In the genomic region with DNA sequence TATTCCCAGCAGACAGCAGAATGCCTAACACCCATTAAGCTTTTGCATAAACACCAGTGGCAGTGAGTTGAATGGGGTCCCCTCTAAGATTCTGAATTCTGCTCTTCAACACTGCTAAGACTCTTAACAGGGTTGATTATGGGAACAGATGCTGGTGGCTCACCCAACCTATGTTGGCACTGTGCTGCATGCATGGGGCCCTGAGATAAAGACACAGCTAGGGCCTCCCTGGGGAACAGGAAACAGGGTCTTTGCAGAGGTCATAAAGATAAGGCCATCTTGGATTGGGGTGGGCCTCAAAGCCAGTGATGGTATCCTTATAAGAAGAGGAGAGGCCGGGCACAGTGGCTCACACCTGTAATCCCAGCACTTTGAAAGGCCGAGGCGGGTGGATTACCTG, we compare ENCODE assay signal across 1 cellular context.
TF ChIP-seq lines count a peak whose summit lies in the region.

No MANE protein-coding gene starts in this region.

TF ChIP-seq in K562, 482 proteins besides CTCF, POLR2A, EP300 and RAD21 (continued from another document and continues in another):
- TF ChIP-seq, protein P1, sequence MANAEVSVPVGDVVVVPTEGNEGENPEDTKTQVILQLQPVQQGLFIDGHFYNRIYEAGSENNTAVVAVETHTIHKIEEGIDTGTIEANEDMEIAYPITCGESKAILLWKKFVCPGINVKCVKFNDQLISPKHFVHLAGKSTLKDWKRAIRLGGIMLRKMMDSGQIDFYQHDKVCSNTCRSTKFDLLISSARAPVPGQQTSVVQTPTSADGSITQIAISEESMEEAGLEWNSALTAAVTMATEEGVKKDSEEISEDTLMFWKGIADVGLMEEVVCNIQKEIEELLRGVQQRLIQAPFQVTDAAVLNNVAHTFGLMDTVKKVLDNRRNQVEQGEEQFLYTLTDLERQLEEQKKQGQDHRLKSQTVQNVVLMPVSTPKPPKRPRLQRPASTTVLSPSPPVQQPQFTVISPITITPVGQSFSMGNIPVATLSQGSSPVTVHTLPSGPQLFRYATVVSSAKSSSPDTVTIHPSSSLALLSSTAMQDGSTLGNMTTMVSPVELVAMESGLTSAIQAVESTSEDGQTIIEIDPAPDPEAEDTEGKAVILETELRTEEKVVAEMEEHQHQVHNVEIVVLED (CRISPR knock-in tag; IDR thresholded peaks at IDR 0.05): no peak
- TF ChIP-seq SIX5 (IDR thresholded peaks at IDR 0.05; ENCODE audit: borderline replicate concordance in 1 of 2, insufficient read depth in 1 of 2, low read depth in 1 of 2, low read length in 2 of 2) (no peak), ZNF316 (IDR thresholded peaks at IDR 0.05) (no peak), NCOA4 (IDR thresholded peaks at IDR 0.05; ENCODE audit: partially characterized antibody) (no peak), MYC (IDR thresholded peaks at IDR 0.05; ENCODE audit: low read depth, low read length) (no peak), MYC (CRISPR knock-in tag; IDR thresholded peaks at IDR 0.05; ENCODE audit: borderline replicate concordance, low read depth) (no peak), BHLHE40 (IDR thresholded peaks at IDR 0.05; ENCODE audit: low read length) (no peak), NFRKB (IDR thresholded peaks at IDR 0.05; ENCODE audit: low read depth) (no peak), RBM22 (IDR thresholded peaks at IDR 0.05; ENCODE audit: low read depth, low read length, poor library complexity, severe bottlenecking) (no peak), NUFIP1 (IDR thresholded peaks at IDR 0.05; ENCODE audit: partially characterized antibody) (no peak), SNIP1 (IDR thresholded peaks at IDR 0.05; ENCODE audit: low read depth) (no peak), BRF1 (IDR thresholded peaks at IDR 0.05; ENCODE audit: borderline replicate concordance, extremely low read depth, insufficient read length) (no peak), CBX8 (IDR thresholded peaks at IDR 0.05; ENCODE audit: borderline replicate concordance, extremely low read depth, low read depth, low read length, poor library complexity, severe bottlenecking) (no peak), SMARCE1 (IDR thresholded peaks at IDR 0.05) (peak; percentile 17; the same call in 1 of the 2 replicates), MAFG (tag; conservative IDR thresholded peaks at IDR 0.05) (no peak)
- TF ChIP-seq, protein P2, sequence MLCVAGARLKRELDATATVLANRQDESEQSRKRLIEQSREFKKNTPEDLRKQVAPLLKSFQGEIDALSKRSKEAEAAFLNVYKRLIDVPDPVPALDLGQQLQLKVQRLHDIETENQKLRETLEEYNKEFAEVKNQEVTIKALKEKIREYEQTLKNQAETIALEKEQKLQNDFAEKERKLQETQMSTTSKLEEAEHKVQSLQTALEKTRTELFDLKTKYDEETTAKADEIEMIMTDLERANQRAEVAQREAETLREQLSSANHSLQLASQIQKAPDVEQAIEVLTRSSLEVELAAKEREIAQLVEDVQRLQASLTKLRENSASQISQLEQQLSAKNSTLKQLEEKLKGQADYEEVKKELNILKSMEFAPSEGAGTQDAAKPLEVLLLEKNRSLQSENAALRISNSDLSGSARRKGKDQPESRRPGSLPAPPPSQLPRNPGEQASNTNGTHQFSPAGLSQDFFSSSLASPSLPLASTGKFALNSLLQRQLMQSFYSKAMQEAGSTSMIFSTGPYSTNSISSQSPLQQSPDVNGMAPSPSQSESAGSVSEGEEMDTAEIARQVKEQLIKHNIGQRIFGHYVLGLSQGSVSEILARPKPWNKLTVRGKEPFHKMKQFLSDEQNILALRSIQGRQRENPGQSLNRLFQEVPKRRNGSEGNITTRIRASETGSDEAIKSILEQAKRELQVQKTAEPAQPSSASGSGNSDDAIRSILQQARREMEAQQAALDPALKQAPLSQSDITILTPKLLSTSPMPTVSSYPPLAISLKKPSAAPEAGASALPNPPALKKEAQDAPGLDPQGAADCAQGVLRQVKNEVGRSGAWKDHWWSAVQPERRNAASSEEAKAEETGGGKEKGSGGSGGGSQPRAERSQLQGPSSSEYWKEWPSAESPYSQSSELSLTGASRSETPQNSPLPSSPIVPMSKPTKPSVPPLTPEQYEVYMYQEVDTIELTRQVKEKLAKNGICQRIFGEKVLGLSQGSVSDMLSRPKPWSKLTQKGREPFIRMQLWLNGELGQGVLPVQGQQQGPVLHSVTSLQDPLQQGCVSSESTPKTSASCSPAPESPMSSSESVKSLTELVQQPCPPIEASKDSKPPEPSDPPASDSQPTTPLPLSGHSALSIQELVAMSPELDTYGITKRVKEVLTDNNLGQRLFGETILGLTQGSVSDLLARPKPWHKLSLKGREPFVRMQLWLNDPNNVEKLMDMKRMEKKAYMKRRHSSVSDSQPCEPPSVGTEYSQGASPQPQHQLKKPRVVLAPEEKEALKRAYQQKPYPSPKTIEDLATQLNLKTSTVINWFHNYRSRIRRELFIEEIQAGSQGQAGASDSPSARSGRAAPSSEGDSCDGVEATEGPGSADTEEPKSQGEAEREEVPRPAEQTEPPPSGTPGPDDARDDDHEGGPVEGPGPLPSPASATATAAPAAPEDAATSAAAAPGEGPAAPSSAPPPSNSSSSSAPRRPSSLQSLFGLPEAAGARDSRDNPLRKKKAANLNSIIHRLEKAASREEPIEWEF (CRISPR knock-in tag; IDR thresholded peaks at IDR 0.05): no peak
- TF ChIP-seq, protein P3, sequence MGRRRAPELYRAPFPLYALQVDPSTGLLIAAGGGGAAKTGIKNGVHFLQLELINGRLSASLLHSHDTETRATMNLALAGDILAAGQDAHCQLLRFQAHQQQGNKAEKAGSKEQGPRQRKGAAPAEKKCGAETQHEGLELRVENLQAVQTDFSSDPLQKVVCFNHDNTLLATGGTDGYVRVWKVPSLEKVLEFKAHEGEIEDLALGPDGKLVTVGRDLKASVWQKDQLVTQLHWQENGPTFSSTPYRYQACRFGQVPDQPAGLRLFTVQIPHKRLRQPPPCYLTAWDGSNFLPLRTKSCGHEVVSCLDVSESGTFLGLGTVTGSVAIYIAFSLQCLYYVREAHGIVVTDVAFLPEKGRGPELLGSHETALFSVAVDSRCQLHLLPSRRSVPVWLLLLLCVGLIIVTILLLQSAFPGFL (CRISPR knock-in tag; IDR thresholded peaks at IDR 0.05): no peak
- TF ChIP-seq, protein P4, sequence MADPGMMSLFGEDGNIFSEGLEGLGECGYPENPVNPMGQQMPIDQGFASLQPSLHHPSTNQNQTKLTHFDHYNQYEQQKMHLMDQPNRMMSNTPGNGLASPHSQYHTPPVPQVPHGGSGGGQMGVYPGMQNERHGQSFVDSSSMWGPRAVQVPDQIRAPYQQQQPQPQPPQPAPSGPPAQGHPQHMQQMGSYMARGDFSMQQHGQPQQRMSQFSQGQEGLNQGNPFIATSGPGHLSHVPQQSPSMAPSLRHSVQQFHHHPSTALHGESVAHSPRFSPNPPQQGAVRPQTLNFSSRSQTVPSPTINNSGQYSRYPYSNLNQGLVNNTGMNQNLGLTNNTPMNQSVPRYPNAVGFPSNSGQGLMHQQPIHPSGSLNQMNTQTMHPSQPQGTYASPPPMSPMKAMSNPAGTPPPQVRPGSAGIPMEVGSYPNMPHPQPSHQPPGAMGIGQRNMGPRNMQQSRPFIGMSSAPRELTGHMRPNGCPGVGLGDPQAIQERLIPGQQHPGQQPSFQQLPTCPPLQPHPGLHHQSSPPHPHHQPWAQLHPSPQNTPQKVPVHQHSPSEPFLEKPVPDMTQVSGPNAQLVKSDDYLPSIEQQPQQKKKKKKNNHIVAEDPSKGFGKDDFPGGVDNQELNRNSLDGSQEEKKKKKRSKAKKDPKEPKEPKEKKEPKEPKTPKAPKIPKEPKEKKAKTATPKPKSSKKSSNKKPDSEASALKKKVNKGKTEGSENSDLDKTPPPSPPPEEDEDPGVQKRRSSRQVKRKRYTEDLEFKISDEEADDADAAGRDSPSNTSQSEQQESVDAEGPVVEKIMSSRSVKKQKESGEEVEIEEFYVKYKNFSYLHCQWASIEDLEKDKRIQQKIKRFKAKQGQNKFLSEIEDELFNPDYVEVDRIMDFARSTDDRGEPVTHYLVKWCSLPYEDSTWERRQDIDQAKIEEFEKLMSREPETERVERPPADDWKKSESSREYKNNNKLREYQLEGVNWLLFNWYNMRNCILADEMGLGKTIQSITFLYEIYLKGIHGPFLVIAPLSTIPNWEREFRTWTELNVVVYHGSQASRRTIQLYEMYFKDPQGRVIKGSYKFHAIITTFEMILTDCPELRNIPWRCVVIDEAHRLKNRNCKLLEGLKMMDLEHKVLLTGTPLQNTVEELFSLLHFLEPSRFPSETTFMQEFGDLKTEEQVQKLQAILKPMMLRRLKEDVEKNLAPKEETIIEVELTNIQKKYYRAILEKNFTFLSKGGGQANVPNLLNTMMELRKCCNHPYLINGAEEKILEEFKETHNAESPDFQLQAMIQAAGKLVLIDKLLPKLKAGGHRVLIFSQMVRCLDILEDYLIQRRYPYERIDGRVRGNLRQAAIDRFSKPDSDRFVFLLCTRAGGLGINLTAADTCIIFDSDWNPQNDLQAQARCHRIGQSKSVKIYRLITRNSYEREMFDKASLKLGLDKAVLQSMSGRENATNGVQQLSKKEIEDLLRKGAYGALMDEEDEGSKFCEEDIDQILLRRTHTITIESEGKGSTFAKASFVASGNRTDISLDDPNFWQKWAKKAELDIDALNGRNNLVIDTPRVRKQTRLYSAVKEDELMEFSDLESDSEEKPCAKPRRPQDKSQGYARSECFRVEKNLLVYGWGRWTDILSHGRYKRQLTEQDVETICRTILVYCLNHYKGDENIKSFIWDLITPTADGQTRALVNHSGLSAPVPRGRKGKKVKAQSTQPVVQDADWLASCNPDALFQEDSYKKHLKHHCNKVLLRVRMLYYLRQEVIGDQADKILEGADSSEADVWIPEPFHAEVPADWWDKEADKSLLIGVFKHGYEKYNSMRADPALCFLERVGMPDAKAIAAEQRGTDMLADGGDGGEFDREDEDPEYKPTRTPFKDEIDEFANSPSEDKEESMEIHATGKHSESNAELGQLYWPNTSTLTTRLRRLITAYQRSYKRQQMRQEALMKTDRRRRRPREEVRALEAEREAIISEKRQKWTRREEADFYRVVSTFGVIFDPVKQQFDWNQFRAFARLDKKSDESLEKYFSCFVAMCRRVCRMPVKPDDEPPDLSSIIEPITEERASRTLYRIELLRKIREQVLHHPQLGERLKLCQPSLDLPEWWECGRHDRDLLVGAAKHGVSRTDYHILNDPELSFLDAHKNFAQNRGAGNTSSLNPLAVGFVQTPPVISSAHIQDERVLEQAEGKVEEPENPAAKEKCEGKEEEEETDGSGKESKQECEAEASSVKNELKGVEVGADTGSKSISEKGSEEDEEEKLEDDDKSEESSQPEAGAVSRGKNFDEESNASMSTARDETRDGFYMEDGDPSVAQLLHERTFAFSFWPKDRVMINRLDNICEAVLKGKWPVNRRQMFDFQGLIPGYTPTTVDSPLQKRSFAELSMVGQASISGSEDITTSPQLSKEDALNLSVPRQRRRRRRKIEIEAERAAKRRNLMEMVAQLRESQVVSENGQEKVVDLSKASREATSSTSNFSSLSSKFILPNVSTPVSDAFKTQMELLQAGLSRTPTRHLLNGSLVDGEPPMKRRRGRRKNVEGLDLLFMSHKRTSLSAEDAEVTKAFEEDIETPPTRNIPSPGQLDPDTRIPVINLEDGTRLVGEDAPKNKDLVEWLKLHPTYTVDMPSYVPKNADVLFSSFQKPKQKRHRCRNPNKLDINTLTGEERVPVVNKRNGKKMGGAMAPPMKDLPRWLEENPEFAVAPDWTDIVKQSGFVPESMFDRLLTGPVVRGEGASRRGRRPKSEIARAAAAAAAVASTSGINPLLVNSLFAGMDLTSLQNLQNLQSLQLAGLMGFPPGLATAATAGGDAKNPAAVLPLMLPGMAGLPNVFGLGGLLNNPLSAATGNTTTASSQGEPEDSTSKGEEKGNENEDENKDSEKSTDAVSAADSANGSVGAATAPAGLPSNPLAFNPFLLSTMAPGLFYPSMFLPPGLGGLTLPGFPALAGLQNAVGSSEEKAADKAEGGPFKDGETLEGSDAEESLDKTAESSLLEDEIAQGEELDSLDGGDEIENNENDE (IDR thresholded peaks at IDR 0.05; ENCODE audit: low read depth, low read length): no peak
- TF ChIP-seq, protein P5, sequence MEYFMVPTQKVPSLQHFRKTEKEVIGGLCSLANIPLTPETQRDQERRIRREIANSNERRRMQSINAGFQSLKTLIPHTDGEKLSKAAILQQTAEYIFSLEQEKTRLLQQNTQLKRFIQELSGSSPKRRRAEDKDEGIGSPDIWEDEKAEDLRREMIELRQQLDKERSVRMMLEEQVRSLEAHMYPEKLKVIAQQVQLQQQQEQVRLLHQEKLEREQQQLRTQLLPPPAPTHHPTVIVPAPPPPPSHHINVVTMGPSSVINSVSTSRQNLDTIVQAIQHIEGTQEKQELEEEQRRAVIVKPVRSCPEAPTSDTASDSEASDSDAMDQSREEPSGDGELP (CRISPR knock-in tag; IDR thresholded peaks at IDR 0.05; ENCODE audit: borderline replicate concordance): no peak
- TF ChIP-seq, protein P6, sequence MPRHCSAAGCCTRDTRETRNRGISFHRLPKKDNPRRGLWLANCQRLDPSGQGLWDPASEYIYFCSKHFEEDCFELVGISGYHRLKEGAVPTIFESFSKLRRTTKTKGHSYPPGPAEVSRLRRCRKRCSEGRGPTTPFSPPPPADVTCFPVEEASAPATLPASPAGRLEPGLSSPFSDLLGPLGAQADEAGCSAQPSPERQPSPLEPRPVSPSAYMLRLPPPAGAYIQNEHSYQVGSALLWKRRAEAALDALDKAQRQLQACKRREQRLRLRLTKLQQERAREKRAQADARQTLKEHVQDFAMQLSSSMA (CRISPR knock-in tag; IDR thresholded peaks at IDR 0.05): no peak
- TF ChIP-seq, protein P7, sequence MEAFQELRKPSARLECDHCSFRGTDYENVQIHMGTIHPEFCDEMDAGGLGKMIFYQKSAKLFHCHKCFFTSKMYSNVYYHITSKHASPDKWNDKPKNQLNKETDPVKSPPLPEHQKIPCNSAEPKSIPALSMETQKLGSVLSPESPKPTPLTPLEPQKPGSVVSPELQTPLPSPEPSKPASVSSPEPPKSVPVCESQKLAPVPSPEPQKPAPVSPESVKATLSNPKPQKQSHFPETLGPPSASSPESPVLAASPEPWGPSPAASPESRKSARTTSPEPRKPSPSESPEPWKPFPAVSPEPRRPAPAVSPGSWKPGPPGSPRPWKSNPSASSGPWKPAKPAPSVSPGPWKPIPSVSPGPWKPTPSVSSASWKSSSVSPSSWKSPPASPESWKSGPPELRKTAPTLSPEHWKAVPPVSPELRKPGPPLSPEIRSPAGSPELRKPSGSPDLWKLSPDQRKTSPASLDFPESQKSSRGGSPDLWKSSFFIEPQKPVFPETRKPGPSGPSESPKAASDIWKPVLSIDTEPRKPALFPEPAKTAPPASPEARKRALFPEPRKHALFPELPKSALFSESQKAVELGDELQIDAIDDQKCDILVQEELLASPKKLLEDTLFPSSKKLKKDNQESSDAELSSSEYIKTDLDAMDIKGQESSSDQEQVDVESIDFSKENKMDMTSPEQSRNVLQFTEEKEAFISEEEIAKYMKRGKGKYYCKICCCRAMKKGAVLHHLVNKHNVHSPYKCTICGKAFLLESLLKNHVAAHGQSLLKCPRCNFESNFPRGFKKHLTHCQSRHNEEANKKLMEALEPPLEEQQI (IDR thresholded peaks at IDR 0.05): no peak
